Comparison of ENCODE assay signal across 1 cellular context in genomic region chr1:54886724-54887664, GRCh38.
A peak's percentile ranks its signal among the peaks of the same experiment; 100 is the strongest.
TF ChIP-seq lines count a peak whose summit lies in the region.

A gene with protein sequence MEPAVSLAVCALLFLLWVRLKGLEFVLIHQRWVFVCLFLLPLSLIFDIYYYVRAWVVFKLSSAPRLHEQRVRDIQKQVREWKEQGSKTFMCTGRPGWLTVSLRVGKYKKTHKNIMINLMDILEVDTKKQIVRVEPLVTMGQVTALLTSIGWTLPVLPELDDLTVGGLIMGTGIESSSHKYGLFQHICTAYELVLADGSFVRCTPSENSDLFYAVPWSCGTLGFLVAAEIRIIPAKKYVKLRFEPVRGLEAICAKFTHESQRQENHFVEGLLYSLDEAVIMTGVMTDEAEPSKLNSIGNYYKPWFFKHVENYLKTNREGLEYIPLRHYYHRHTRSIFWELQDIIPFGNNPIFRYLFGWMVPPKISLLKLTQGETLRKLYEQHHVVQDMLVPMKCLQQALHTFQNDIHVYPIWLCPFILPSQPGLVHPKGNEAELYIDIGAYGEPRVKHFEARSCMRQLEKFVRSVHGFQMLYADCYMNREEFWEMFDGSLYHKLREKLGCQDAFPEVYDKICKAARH (minus strand): TSS chr1:54887195. CDS start chr1:54887119, 76 bp downstream.

TF ChIP-seq in WTC11, 78 proteins besides CTCF, POLR2A, EP300 and RAD21 (continued from another document and continues in another):
- TF ChIP-seq E2F4 (CRISPR knock-in tag; IDR thresholded peaks at IDR 0.05; ENCODE audit: borderline replicate concordance, low read depth) (0 out of 2 replicates have a peak, but pooled peaks have one; percentile 58), AFF4 (CRISPR knock-in tag; IDR thresholded peaks at IDR 0.05; ENCODE audit: borderline replicate concordance) (no peak), GABPB1 (CRISPR knock-in tag; IDR thresholded peaks at IDR 0.05) (peak; percentile 30; the same call in 1 of the 2 replicates), ZNF138 (CRISPR knock-in tag; conservative IDR thresholded peaks at IDR 0.05) (peak; percentile 61; the same call in 1 of the 2 replicates), CBFB (CRISPR knock-in tag; IDR thresholded peaks at IDR 0.05; ENCODE audit: low read depth) (peak; percentile 88), ZNF416 (CRISPR knock-in tag; IDR thresholded peaks at IDR 0.05) (no peak), FOXJ3 (CRISPR knock-in tag; IDR thresholded peaks at IDR 0.05; ENCODE audit: borderline replicate concordance) (no peak), NR1H2 (CRISPR knock-in tag; IDR thresholded peaks at IDR 0.05) (0 out of 2 replicates have a peak, but pooled peaks have one; percentile 31), ELF4 (CRISPR knock-in tag; IDR thresholded peaks at IDR 0.05; ENCODE audit: low read depth) (no peak), TP53 (CRISPR knock-in tag; IDR thresholded peaks at IDR 0.05) (peak; percentile 51; the same call in 1 of the 2 replicates), ETV6 (CRISPR knock-in tag; IDR thresholded peaks at IDR 0.05) (peak; percentile 84), GTF2I (CRISPR knock-in tag; conservative IDR thresholded peaks at IDR 0.05) (no peak), SMAD4 (CRISPR knock-in tag; IDR thresholded peaks at IDR 0.05) (no peak), ERG (CRISPR knock-in tag; IDR thresholded peaks at IDR 0.05) (no peak), RELA (CRISPR knock-in tag; IDR thresholded peaks at IDR 0.05; ENCODE audit: borderline replicate concordance) (peak; percentile 56; the same call in 1 of the 2 replicates), ZNF219 (CRISPR knock-in tag; IDR thresholded peaks at IDR 0.05; ENCODE audit: borderline replicate concordance) (peak; percentile 54; the same call in 1 of the 2 replicates), FOXK1 (CRISPR knock-in tag; IDR thresholded peaks at IDR 0.05) (peak; percentile 79; the same call in 1 of the 2 replicates), HMGXB4 (CRISPR knock-in tag; IDR thresholded peaks at IDR 0.05) (peak; percentile 46; the same call in 1 of the 2 replicates), NFYB (CRISPR knock-in tag; conservative IDR thresholded peaks at IDR 0.05; ENCODE audit: low read depth) (peak; percentile 87), SMAD3 (CRISPR knock-in tag; IDR thresholded peaks at IDR 0.05; ENCODE audit: borderline replicate concordance) (0 out of 2 replicates have a peak, but pooled peaks have one; percentile 10), NFE2L1 (CRISPR knock-in tag; IDR thresholded peaks at IDR 0.05) (peak; percentile 69; the same call in 1 of the 2 replicates), MAX (CRISPR knock-in tag; IDR thresholded peaks at IDR 0.05) (peak; percentile 46; the same call in 1 of the 2 replicates), KAT7 (CRISPR knock-in tag; IDR thresholded peaks at IDR 0.05; ENCODE audit: borderline replicate concordance) (0 out of 2 replicates have a peak, but pooled peaks have one; percentile 84), GRHL2 (CRISPR knock-in tag; IDR thresholded peaks at IDR 0.05; ENCODE audit: insufficient replicate concordance, severe bottlenecking) (no peak), TEAD1 (CRISPR knock-in tag; IDR thresholded peaks at IDR 0.05) (peak; percentile 71), SP1 (CRISPR knock-in tag; conservative IDR thresholded peaks at IDR 0.05) (peak; percentile 78), JUN (CRISPR knock-in tag; IDR thresholded peaks at IDR 0.05) (peak; percentile 55; the same call in 1 of the 2 replicates), AR (CRISPR knock-in tag; IDR thresholded peaks at IDR 0.05) (no peak)
- TF ChIP-seq, protein P1, sequence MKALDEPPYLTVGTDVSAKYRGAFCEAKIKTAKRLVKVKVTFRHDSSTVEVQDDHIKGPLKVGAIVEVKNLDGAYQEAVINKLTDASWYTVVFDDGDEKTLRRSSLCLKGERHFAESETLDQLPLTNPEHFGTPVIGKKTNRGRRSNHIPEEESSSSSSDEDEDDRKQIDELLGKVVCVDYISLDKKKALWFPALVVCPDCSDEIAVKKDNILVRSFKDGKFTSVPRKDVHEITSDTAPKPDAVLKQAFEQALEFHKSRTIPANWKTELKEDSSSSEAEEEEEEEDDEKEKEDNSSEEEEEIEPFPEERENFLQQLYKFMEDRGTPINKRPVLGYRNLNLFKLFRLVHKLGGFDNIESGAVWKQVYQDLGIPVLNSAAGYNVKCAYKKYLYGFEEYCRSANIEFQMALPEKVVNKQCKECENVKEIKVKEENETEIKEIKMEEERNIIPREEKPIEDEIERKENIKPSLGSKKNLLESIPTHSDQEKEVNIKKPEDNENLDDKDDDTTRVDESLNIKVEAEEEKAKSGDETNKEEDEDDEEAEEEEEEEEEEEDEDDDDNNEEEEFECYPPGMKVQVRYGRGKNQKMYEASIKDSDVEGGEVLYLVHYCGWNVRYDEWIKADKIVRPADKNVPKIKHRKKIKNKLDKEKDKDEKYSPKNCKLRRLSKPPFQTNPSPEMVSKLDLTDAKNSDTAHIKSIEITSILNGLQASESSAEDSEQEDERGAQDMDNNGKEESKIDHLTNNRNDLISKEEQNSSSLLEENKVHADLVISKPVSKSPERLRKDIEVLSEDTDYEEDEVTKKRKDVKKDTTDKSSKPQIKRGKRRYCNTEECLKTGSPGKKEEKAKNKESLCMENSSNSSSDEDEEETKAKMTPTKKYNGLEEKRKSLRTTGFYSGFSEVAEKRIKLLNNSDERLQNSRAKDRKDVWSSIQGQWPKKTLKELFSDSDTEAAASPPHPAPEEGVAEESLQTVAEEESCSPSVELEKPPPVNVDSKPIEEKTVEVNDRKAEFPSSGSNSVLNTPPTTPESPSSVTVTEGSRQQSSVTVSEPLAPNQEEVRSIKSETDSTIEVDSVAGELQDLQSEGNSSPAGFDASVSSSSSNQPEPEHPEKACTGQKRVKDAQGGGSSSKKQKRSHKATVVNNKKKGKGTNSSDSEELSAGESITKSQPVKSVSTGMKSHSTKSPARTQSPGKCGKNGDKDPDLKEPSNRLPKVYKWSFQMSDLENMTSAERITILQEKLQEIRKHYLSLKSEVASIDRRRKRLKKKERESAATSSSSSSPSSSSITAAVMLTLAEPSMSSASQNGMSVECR (CRISPR knock-in tag; IDR thresholded peaks at IDR 0.05; ENCODE audit: borderline replicate concordance), result peak; percentile 67; the same call in 1 of the 2 replicates
- TF ChIP-seq, protein P2, sequence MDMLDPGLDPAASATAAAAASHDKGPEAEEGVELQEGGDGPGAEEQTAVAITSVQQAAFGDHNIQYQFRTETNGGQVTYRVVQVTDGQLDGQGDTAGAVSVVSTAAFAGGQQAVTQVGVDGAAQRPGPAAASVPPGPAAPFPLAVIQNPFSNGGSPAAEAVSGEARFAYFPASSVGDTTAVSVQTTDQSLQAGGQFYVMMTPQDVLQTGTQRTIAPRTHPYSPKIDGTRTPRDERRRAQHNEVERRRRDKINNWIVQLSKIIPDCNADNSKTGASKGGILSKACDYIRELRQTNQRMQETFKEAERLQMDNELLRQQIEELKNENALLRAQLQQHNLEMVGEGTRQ (CRISPR knock-in tag; IDR thresholded peaks at IDR 0.05), result no peak
- TF ChIP-seq, protein P3, sequence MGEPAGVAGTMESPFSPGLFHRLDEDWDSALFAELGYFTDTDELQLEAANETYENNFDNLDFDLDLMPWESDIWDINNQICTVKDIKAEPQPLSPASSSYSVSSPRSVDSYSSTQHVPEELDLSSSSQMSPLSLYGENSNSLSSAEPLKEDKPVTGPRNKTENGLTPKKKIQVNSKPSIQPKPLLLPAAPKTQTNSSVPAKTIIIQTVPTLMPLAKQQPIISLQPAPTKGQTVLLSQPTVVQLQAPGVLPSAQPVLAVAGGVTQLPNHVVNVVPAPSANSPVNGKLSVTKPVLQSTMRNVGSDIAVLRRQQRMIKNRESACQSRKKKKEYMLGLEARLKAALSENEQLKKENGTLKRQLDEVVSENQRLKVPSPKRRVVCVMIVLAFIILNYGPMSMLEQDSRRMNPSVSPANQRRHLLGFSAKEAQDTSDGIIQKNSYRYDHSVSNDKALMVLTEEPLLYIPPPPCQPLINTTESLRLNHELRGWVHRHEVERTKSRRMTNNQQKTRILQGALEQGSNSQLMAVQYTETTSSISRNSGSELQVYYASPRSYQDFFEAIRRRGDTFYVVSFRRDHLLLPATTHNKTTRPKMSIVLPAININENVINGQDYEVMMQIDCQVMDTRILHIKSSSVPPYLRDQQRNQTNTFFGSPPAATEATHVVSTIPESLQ (CRISPR knock-in tag; IDR thresholded peaks at IDR 0.05), result no peak; the same call in 1 of the 2 replicates
- TF ChIP-seq, protein P4, sequence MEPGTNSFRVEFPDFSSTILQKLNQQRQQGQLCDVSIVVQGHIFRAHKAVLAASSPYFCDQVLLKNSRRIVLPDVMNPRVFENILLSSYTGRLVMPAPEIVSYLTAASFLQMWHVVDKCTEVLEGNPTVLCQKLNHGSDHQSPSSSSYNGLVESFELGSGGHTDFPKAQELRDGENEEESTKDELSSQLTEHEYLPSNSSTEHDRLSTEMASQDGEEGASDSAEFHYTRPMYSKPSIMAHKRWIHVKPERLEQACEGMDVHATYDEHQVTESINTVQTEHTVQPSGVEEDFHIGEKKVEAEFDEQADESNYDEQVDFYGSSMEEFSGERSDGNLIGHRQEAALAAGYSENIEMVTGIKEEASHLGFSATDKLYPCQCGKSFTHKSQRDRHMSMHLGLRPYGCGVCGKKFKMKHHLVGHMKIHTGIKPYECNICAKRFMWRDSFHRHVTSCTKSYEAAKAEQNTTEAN (CRISPR knock-in tag; IDR thresholded peaks at IDR 0.05), result 0 out of 2 replicates have a peak, but pooled peaks have one; percentile 78
